8 cellular contexts compared by ENCODE assay signal in the genomic region with DNA sequence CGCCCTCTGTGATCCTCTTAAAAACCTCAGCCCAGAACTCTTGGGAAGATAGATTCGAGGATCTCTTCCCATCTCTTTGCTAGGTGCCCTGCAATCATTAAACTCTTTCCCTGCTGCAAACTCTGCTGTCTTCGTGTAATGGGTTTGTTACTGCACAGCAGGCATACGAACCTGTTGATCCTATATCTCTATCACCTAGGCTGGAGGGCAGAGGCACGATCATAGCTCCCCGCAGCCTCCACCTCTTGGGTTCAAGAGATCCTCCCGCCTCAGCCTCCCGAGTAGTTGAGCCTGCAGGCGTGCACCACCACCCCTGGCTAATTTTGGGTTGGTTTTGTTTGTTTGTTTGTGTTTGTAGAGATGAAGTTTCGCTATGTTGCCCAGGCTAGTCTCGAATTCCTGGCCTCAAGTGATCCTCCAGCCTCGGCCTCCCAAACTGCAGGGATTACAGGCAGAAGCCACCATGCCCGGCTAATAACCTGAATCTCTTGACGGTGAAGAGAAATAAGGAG. TPM values are rescaled to one million over a fixed set of nuclear protein-coding genes. Genes with fewer than 3 reads are reported as not detected.
DNase-seq lines count a peak whose midpoint lies in the region; ATAC-seq and TF ChIP-seq lines count a peak whose summit lies in the region.

No MANE protein-coding gene starts in this region.

- H3K4me3 ChIP-seq in RWPE2 (ENCODE audit: severe bottlenecking) = peak overlapping the region; percentile 47
- H3K4me3 ChIP-seq in esophagus squamous epithelium = peak overlapping the region; percentile 64 to 92 (median 83)
- peak overlapping the region; percentile 48 to 60 for H3K4me3 ChIP-seq in prostate gland

- H3K27me3 ChIP-seq in RWPE2 (ENCODE audit: insufficient read depth, poor library complexity, severe bottlenecking) = no peaks in the 10 kb centered on the region
- H3K27me3 ChIP-seq in esophagus squamous epithelium = no peaks in the 10 kb centered on the region
- no peaks in the 10 kb centered on the region for H3K27me3 ChIP-seq in prostate gland (replicated peaks; ENCODE audit: insufficient read depth)

- 76 to 88% methylated on average over 9 to 12 of the region's 14 CpGs for WGBS in esophagus squamous epithelium, 2 donors
- WGBS in prostate gland = 78% methylated on average over 14 of the region's 14 CpGs

- in situ Hi-C loops in GM13976 (cut with MboI; ENCODE audit: low sequenced_read_pairs, unreplicated experiment) = no loop called here

- intact Hi-C loops in esophagus squamous epithelium (cut with DNase I) = no loop called here
- intact Hi-C loops in prostate gland (cut with DNase I) = loop anchor here (2.0 kb wide), 1 partner anchor 106 kb away; the partner anchor contains the start of gene PPIG

- H3K36me3 ChIP-seq in ES-I3 (ENCODE audit: insufficient read depth, low read length) (no peaks in the 10 kb centered on the region), RWPE2 (ENCODE audit: low read depth) (no peaks in the 10 kb centered on the region), esophagus squamous epithelium (peaks cover 0 to 17% (median 0%) of the 10 kb centered on the region in 3 donors), prostate gland (no peaks in the 10 kb centered on the region)

- TF ChIP-seq CTCF in RWPE2 (IDR thresholded peaks at IDR 0.05; ENCODE audit: poor library complexity, severe bottlenecking) (no peak), esophagus squamous epithelium (IDR thresholded peaks at IDR 0.05) (no peak), prostate gland (IDR thresholded peaks at IDR 0.05) (no peak), GM13976 (IDR thresholded peaks at IDR 0.05; ENCODE audit: borderline replicate concordance, control extremely low read depth, extremely low read depth, insufficient read depth, missing control alignments) (no peak)

- DNase-seq in RWPE2 (ENCODE audit: low spot score) = no peak
- DNase-seq in esophagus squamous epithelium (lab: John Stamatoyannopoulos, UW) = no peak
- DNase-seq in prostate gland (ENCODE audit: low spot score) = no peak
- no peak for DNase-seq in AML-193 (lab: John Stamatoyannopoulos, UW)
- DNase-seq in A172 (ENCODE audit: low spot score) = no peak
- no peak for DNase-seq in GM13976 (ENCODE audit: low spot score)

- no peak for TF ChIP-seq POLR2A in esophagus squamous epithelium (IDR thresholded peaks at IDR 0.05)
- no peak for TF ChIP-seq POLR2A in prostate gland (IDR thresholded peaks at IDR 0.05)

- H3K9ac ChIP-seq in ES-I3 (ENCODE audit: low read depth, low read length) = peak overlapping the region; percentile 89; the same call in 1 of the 2 replicates

- H3K9me3 ChIP-seq in ES-I3 (ENCODE audit: control insufficient read depth, insufficient read depth, low read length) = no peaks in the 10 kb centered on the region
- no peaks in the 10 kb centered on the region for H3K9me3 ChIP-seq in RWPE2 (ENCODE audit: severe bottlenecking)
- no peaks in the 10 kb centered on the region for H3K9me3 ChIP-seq in esophagus squamous epithelium
- H3K9me3 ChIP-seq in prostate gland = no peaks in the 10 kb centered on the region

- ATAC-seq in RWPE2 (ENCODE audit: low read depth) (no peak), GM19455 (IDR thresholded peaks at IDR 0.05; ENCODE audit: unreplicated experiment) (no peak)

- H3K4me1 ChIP-seq in ES-I3 (ENCODE audit: insufficient read depth, low read length) (0 out of 2 replicates have a peak, but pooled peaks cover 3% of the 10 kb centered on the region), RWPE2 (ENCODE audit: insufficient read depth, poor library complexity, severe bottlenecking) (peaks cover 3% of the 10 kb centered on the region), esophagus squamous epithelium (peaks cover 8 to 15% (median 10%) of the 10 kb centered on the region in 3 donors), prostate gland (replicated peaks) (no peaks in the 10 kb centered on the region)

- H3K27ac ChIP-seq in RWPE2 (ENCODE audit: poor library complexity, severe bottlenecking) = no peak overlapping the region
- H3K27ac ChIP-seq in esophagus squamous epithelium = peak overlapping the region; percentile 65 to 83 (median 80)
- peak overlapping the region; percentile 77 to 79 for H3K27ac ChIP-seq in prostate gland

RNA-seq across cellular contexts. Expression of gene BBS5, which starts 0.5 kb away (rescaled TPM):
- 1 to 10 TPM; 1.4 to 7.1 (median 2.6) TPM for total RNA-seq in esophagus squamous epithelium
- 10 to 100 TPM in 1 of 2 donors, 1 to 10 TPM in 1; 7.7 to 14.7 TPM for total RNA-seq in prostate gland
- total RNA-seq in A172 (2014; rRNA removed; shearing (Covaris generic)) = 1.7 and 2.0 TPM in 2 replicates

RNA-seq across cellular contexts. Expression of gene KLHL41, which starts 30.7 kb away (rescaled TPM):
- total RNA-seq in esophagus squamous epithelium (under 1 TPM in 2 of 4 donors, not detected in 2; 0.40 to 0.76 TPM), prostate gland (10 to 100 TPM in 1 of 2 donors, 1 to 10 TPM in 1; 2.3 to 13.4 TPM)
- 0.19 TPM in 1 of 2 replicates, not detected in the other for total RNA-seq in A172 (2014; rRNA removed; shearing (Covaris generic))
